In the genomic region with DNA sequence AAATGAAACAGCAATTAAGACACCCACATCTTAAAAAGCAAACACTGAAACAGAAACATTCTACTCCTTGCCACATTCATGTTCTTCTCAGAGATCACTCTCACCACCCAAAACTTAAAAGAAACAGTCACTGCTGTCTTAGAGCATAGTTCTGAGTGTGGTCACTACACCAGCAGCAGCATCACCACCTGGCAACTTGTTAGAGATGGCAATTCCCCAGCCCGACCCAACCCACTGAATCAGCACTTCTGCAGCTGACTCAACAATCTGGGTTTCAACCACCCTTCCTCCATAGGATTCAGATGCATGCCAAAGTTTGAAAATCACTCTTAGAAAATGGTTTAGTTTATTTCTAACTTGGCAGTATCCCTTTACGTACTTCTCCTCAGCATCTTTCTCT, we compare ENCODE assay signal across 8 cellular contexts.
DNase-seq lines count a peak whose midpoint lies in the region; ATAC-seq and TF ChIP-seq lines count a peak whose summit lies in the region.

No MANE protein-coding gene starts in this region.

- intact Hi-C loops in colonic mucosa (cut with DNase I), result no loop called here
- intact Hi-C loops in posterior cingulate gyrus (cut with DNase I), result no loop called here
- intact Hi-C loops in sigmoid colon (cut with DNase I), result no loop called here

- H3K36me3 ChIP-seq in colonic mucosa, result no peaks in the 10 kb centered on the region
- H3K36me3 ChIP-seq in sigmoid colon, result no peaks in the 10 kb centered on the region

- no peaks in the 10 kb centered on the region for H3K4me1 ChIP-seq in colonic mucosa
- no peaks in the 10 kb centered on the region for H3K4me1 ChIP-seq in sigmoid colon

- peak; percentile 85 for DNase-seq in GM04503 (ENCODE audit: low read depth)
- DNase-seq in LNCaP clone FGC (ENCODE audit: low read depth), result peak; percentile 7
- DNase-seq in colonic mucosa, result peak; percentile 23
- peak in 6 of 10 donors; percentile 3 to 80 (median 20) for DNase-seq in posterior cingulate gyrus
- no peak for DNase-seq in sigmoid colon
- DNase-seq in 8988T, result no peak
- no peak for DNase-seq in NK-92 treated with Interleukin-12 subunit alpha and Interleukin-12 subunit beta, amount 100 ng/mL, for 24 hours (lab: John Stamatoyannopoulos, UW)

- no peak for TF ChIP-seq EP300 in sigmoid colon (IDR thresholded peaks at IDR 0.05)

- no peaks in the 10 kb centered on the region for H3K9me3 ChIP-seq in colonic mucosa
- H3K9me3 ChIP-seq in sigmoid colon, result no peaks in the 10 kb centered on the region

- TF ChIP-seq CTCF in LNCaP clone FGC (IDR thresholded peaks at IDR 0.05; ENCODE audit: control insufficient read depth, extremely low read depth, insufficient read depth) (no peak), colonic mucosa (IDR thresholded peaks at IDR 0.05) (no peak), sigmoid colon (IDR thresholded peaks at IDR 0.05) (no peak)

- peak; percentile 87 for ATAC-seq in GM21529 (IDR thresholded peaks at IDR 0.05; ENCODE audit: unreplicated experiment)

- H3K27ac ChIP-seq in colonic mucosa, result no peak overlapping the region
- no peak overlapping the region for H3K27ac ChIP-seq in sigmoid colon

- H3K4me3 ChIP-seq in LNCaP clone FGC (ENCODE audit: low read depth, low read length) (no peak overlapping the region), colonic mucosa (no peak overlapping the region), sigmoid colon (no peak overlapping the region)

- H3K9ac ChIP-seq in colonic mucosa (ENCODE audit: low read depth in 2 of 2, low read length in 2 of 2), result no peak overlapping the region

- 54 to 76% methylated on average over 2 of the region's 2 CpGs for WGBS in sigmoid colon, 2 donors

- no peak for TF ChIP-seq POLR2A in sigmoid colon (IDR thresholded peaks at IDR 0.05)

- H3K27me3 ChIP-seq in colonic mucosa (no peaks in the 10 kb centered on the region), sigmoid colon (no peaks in the 10 kb centered on the region)

Comparison
In these comparisons a context has a peak if more than half of its experiments do, and no peak if none do; other contexts are left out.
1. DNase-seq: peak in GM04503 (single experiment), LNCaP clone FGC (single experiment), colonic mucosa (single experiment) and posterior cingulate gyrus (6 of 10); none in sigmoid colon (single experiment), 8988T (single experiment) and NK-92 treated with Interleukin-12 subunit alpha and Interleukin-12 subunit beta, amount 100 ng/mL, for 24 hours (single experiment).